In the genomic region with DNA sequence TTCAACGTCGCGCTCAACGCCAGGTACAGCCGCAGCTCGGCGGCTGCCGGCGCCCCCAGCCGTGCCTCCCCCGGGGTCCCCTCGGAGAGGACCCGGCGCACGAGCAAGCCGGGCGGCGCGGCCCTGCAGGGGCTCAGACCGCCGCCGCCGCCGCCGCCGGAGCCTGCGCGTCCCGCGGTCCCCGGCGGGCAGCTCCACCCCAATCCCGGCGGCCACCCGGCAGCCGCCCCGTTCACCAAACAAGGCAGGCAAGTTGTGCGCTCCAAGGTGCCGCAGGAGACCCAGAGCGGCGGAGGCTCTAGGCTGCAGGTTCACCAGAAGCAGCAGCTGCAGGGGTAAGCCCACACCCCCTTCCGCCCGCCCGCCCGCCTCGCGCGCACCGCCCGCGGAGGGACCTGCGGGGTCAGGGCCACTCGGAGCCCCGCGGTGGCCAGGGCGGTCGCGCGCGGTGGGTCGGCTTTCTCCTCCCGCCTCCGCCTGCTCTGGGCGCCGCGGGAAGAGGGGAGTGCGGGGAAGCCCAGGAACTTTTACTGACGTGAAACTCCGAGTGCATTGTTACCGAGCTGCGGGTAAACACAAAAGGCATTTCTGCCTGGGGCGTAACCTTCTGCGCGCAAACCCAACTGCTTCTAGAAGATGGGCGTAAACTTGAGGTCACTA, we compare ENCODE assay signal across 8 cellular contexts. TPM values are rescaled to one million over a fixed set of nuclear protein-coding genes. Genes with fewer than 3 reads are reported as not detected.
DNase-seq lines count a peak whose midpoint lies in the region; ATAC-seq and TF ChIP-seq lines count a peak whose summit lies in the region.

No MANE protein-coding gene starts in this region.

- ATAC-seq in GM21825 (IDR thresholded peaks at IDR 0.05; ENCODE audit: unreplicated experiment) (peak; percentile 26), GM18861 (IDR thresholded peaks at IDR 0.05; ENCODE audit: unreplicated experiment) (no peak)

- TF ChIP-seq CTCF in right atrium auricular region (IDR thresholded peaks at IDR 0.05), result no peak
- TF ChIP-seq CTCF in retinal pigment epithelial cell (conservative IDR thresholded peaks at IDR 0.05; ENCODE audit: low read depth, low read length), result no peak

- no peaks in the 10 kb centered on the region for H3K9me3 ChIP-seq in right atrium auricular region

- peak overlapping the region; percentile 91 for H3K4me3 ChIP-seq in right atrium auricular region
- H3K4me3 ChIP-seq in retinal pigment epithelial cell (ENCODE audit: low read length), result peak overlapping the region; percentile 73

- peak overlapping the region; percentile 90 to 98 for H3K27ac ChIP-seq in right atrium auricular region

- H3K4me1 ChIP-seq in right atrium auricular region, result peaks cover 0 to 12% of the 10 kb centered on the region in 2 donors

- H3K9me3 Mint-ChIP-seq in activated naive CD8-positive, alpha-beta T cell (ENCODE audit: low read depth), result no peaks in the 10 kb centered on the region

- H3K36me3 Mint-ChIP-seq in activated naive CD8-positive, alpha-beta T cell, result no peaks in the 10 kb centered on the region

- peaks cover 3% of the 10 kb centered on the region for H3K4me1 Mint-ChIP-seq in activated naive CD8-positive, alpha-beta T cell (ENCODE audit: low read depth)

- H3K4me3 Mint-ChIP-seq in activated naive CD8-positive, alpha-beta T cell, result peak overlapping the region; percentile 78

- H3K36me3 ChIP-seq in right atrium auricular region, result peaks cover 8% of the 10 kb centered on the region

- H3K27me3 Mint-ChIP-seq in activated naive CD8-positive, alpha-beta T cell, result peaks cover 23% of the 10 kb centered on the region

- H3K27me3 ChIP-seq in right atrium auricular region, result no peaks in the 10 kb centered on the region

- H3K27ac Mint-ChIP-seq in activated naive CD8-positive, alpha-beta T cell, result no peak overlapping the region

- DNase-seq in ELR (ENCODE audit: low read depth) (peak; percentile 64), NCI-H146 treated with DMSO at 0.1 percent for 48 hours (lab: John Stamatoyannopoulos, UW; ENCODE audit: unreplicated experiment) (peak; percentile 5), right atrium auricular region (ENCODE audit: low spot score) (no peak), retinal pigment epithelial cell (ENCODE audit: low read depth) (no peak), SIG-M5 treated with dmso at 0.1 percent for 504 hours (lab: John Stamatoyannopoulos, UW; ENCODE audit: unreplicated experiment) (no peak)

RNA-seq across cellular contexts. Expression of a gene that starts 0.9 kb away (rescaled TPM):
- 100 to 1,000 TPM; 168 to 291 TPM for total RNA-seq in right atrium auricular region

Comparison
In these comparisons a context has a peak if more than half of its experiments do, and no peak if none do; other contexts are left out.
1. DNase-seq: peak in ELR (single experiment) and NCI-H146 treated with DMSO at 0.1 percent for 48 hours (single experiment); none in right atrium auricular region (single experiment), retinal pigment epithelial cell (single experiment) and SIG-M5 treated with dmso at 0.1 percent for 504 hours (single experiment).